ENCODE assay signal across 25 cellular contexts in genomic region chr5:157721159-157721558, GRCh38. TPM values are rescaled to one million over a fixed set of nuclear protein-coding genes. Genes with fewer than 3 reads are reported as not detected.
"Had no signal": no experiment of that assay in that cellular context is flagged by ENCODE, and none has a peak within 500 bp of the region (broad histone marks: within the 10 kb centered on the region; RNA-seq: fewer than 3 reads in every experiment).

No MANE protein-coding gene starts in this region.

- H3K4me3 ChIP-seq: adrenal gland, SJSA1 had no signal

- H3K36me3 ChIP-seq: adrenal gland, SJSA1 had no signal

- H3K27ac ChIP-seq: adrenal gland, SJSA1 had no signal

- H3K9me3 ChIP-seq: adrenal gland, SJSA1 had no signal

- DNase-seq: activated CD4-positive, alpha-beta T cell treated with anti-CD3 and anti-CD28 coated beads, Interleukin-2, amount 10 ng/mL, durations not matched to agents 7 days and 5 days; activated CD4-positive, CD25-positive, alpha-beta regulatory T cell; activated CD8-positive, alpha-beta memory T cell treated with anti-CD3 and anti-CD28 coated beads, Interleukin-2, amount 50 U/mL, for 48 hours; activated CD8-positive, alpha-beta T cell treated with anti-CD3 and anti-CD28 coated beads, Interleukin-2, amount 10 ng/mL, durations not matched to agents 7 days and 5 days; activated naive CD4-positive, alpha-beta T cell treated with anti-CD3 and anti-CD28 coated beads, Interleukin-2, amount 50 U/mL, for 16 hours; activated naive CD8-positive, alpha-beta T cell treated with anti-CD3 and anti-CD28 coated beads, Interleukin-2, amount 10 ng/mL, durations not matched to agents 7 days and 5 days; activated T-cell treated with anti-CD3 and anti-CD28 coated beads, Interleukin-2, amount 50 U/mL, for 1 hour; adrenal gland; anterior cingulate cortex; cerebellar nuclear complex; IMR-90; KBM-7; NCI-H1048; NCI-H187 treated with DMSO at 0.1 percent for 48 hours; NCI-H2081 treated with DMSO at 0.1 percent for 48 hours; NCI-H446; NCI-H524; PC-3; SHP77; T-helper 17 cell; T-helper 9 cell had no signal

- H3K27me3 ChIP-seq: adrenal gland, SJSA1 had no signal

RNA-seq across cellular contexts. Expression of gene C5orf52, which starts 49.8 kb away (rescaled TPM):
- total RNA-seq: activated CD4-positive, alpha-beta T cell treated with anti-CD3 and anti-CD28 coated beads, Interleukin-2, amount 10 ng/mL, durations not matched to agents 7 days and 5 days; activated CD8-positive, alpha-beta T cell treated with anti-CD3 and anti-CD28 coated beads, Interleukin-2, amount 10 ng/mL, durations not matched to agents 7 days and 5 days; activated naive CD8-positive, alpha-beta T cell treated with anti-CD3 and anti-CD28 coated beads, Interleukin-2, amount 10 ng/mL, durations not matched to agents 7 days and 5 days; adrenal gland; cardiac septum; IMR-90; LHCN-M2; M059J; SJSA1; T-helper 17 cell had no signal
